8 cellular contexts compared by ENCODE assay signal in genomic region chr18:23502516-23503037, GRCh38. TPM values are rescaled to one million over a fixed set of nuclear protein-coding genes. Genes with fewer than 3 reads are reported as not detected.
A peak's percentile ranks its signal among the peaks of the same experiment; 100 is the strongest.
DNase-seq lines count a peak whose midpoint lies in the region; ATAC-seq and TF ChIP-seq lines count a peak whose summit lies in the region.

No MANE protein-coding gene starts in this region.

- H3K27me3 ChIP-seq in thoracic aorta (replicated peaks; ENCODE audit: insufficient read depth), result no peaks in the 10 kb centered on the region

- peak overlapping the region; percentile 96 for H3K27ac ChIP-seq in thoracic aorta

- H3K4me1 ChIP-seq in thoracic aorta (ENCODE audit: control insufficient read depth in 1 of 2, low read depth in 2 of 2), result peaks cover 16 to 43% of the 10 kb centered on the region in 2 donors

- H3K36me3 Mint-ChIP-seq in activated CD8-positive, alpha-beta memory T cell treated with anti-CD3 and anti-CD28 coated beads, Interleukin-2, amount 10 ng/mL, durations not matched to agents 7 days and 5 days, result peaks cover 15% of the 10 kb centered on the region
- peaks cover 9% of the 10 kb centered on the region for H3K36me3 Mint-ChIP-seq in activated naive CD8-positive, alpha-beta T cell treated with anti-CD3 and anti-CD28 coated beads, Interleukin-2, amount 10 ng/mL, durations not matched to agents 7 days and 5 days

- CTCF ChIA-PET in activated CD8-positive, alpha-beta memory T cell treated with anti-CD3 and anti-CD28 coated beads, Interleukin-2, amount 10 ng/mL, durations not matched to agents 7 days and 5 days (lab: Charles Lee), result interaction anchor here (1.3 to 6.2 kb wide), 2 partner anchors 13 to 15 kb away, joined by 3 to 33 read pairs; no protein-coding TSS in a partner anchor

- no peak for ATAC-seq in activated CD8-positive, alpha-beta memory T cell treated with anti-CD3 and anti-CD28 coated beads, Interleukin-2, amount 10 ng/mL, durations not matched to agents 7 days and 5 days
- no peak for ATAC-seq in activated naive CD8-positive, alpha-beta T cell treated with anti-CD3 and anti-CD28 coated beads, Interleukin-2, amount 10 ng/mL, durations not matched to agents 7 days and 5 days (ENCODE audit: low read depth)
- peak; percentile 47 for ATAC-seq in left colon
- no peak for ATAC-seq in thoracic aorta (ENCODE audit: insufficient number of reproducible peaks, low FRiP score, low read depth)
- ATAC-seq in GM18868 (IDR thresholded peaks at IDR 0.05; ENCODE audit: unreplicated experiment), result no peak
- ATAC-seq in HG03097 (IDR thresholded peaks at IDR 0.05; ENCODE audit: low FRiP score, unreplicated experiment), result no peak

- POLR2A ChIA-PET in activated naive CD8-positive, alpha-beta T cell treated with anti-CD3 and anti-CD28 coated beads, Interleukin-2, amount 10 ng/mL, durations not matched to agents 7 days and 5 days (lab: Charles Lee), result interaction anchor here (0.6 to 2.1 kb wide), 2 partner anchors 83 to 636 kb away, joined by 3 to 8 read pairs; partner anchors contain the start of gene CABYR

- H3K4me3 Mint-ChIP-seq in activated CD8-positive, alpha-beta memory T cell treated with anti-CD3 and anti-CD28 coated beads, Interleukin-2, amount 10 ng/mL, durations not matched to agents 7 days and 5 days, result peak overlapping the region; percentile 89
- peak overlapping the region; percentile 85 for H3K4me3 Mint-ChIP-seq in activated naive CD8-positive, alpha-beta T cell treated with anti-CD3 and anti-CD28 coated beads, Interleukin-2, amount 10 ng/mL, durations not matched to agents 7 days and 5 days

- no peaks in the 10 kb centered on the region for H3K36me3 ChIP-seq in thoracic aorta

- H3K9me3 Mint-ChIP-seq in activated CD8-positive, alpha-beta memory T cell treated with anti-CD3 and anti-CD28 coated beads, Interleukin-2, amount 10 ng/mL, durations not matched to agents 7 days and 5 days (ENCODE audit: low read depth), result no peaks in the 10 kb centered on the region
- no peaks in the 10 kb centered on the region for H3K9me3 Mint-ChIP-seq in activated naive CD8-positive, alpha-beta T cell treated with anti-CD3 and anti-CD28 coated beads, Interleukin-2, amount 10 ng/mL, durations not matched to agents 7 days and 5 days

- H3K4me1 Mint-ChIP-seq in activated CD8-positive, alpha-beta memory T cell treated with anti-CD3 and anti-CD28 coated beads, Interleukin-2, amount 10 ng/mL, durations not matched to agents 7 days and 5 days, result peaks cover 41% of the 10 kb centered on the region
- H3K4me1 Mint-ChIP-seq in activated naive CD8-positive, alpha-beta T cell treated with anti-CD3 and anti-CD28 coated beads, Interleukin-2, amount 10 ng/mL, durations not matched to agents 7 days and 5 days, result peaks cover 44% of the 10 kb centered on the region

- H3K27ac Mint-ChIP-seq in activated CD8-positive, alpha-beta memory T cell treated with anti-CD3 and anti-CD28 coated beads, Interleukin-2, amount 10 ng/mL, durations not matched to agents 7 days and 5 days, result peak overlapping the region; percentile 81
- peak overlapping the region; percentile 90 for H3K27ac Mint-ChIP-seq in activated naive CD8-positive, alpha-beta T cell treated with anti-CD3 and anti-CD28 coated beads, Interleukin-2, amount 10 ng/mL, durations not matched to agents 7 days and 5 days

- H3K9me3 ChIP-seq in thoracic aorta, result no peaks in the 10 kb centered on the region

- TF ChIP-seq CTCF in thoracic aorta (IDR thresholded peaks at IDR 0.05), result no peak

- DNase-seq in activated CD8-positive, alpha-beta memory T cell treated with anti-CD3 and anti-CD28 coated beads, Interleukin-2, amount 10 ng/mL, durations not matched to agents 7 days and 5 days, result no peak
- no peak for DNase-seq in activated CD8-positive, alpha-beta memory T cell treated with anti-CD3 and anti-CD28 coated beads, Interleukin-2, amount 50 U/mL, for 4 hours
- no peak for DNase-seq in activated naive CD8-positive, alpha-beta T cell treated with anti-CD3 and anti-CD28 coated beads, Interleukin-2, amount 10 ng/mL, durations not matched to agents 7 days and 5 days
- DNase-seq in left colon, result no peak
- DNase-seq in thoracic aorta (ENCODE audit: low spot score), result no peak
- DNase-seq in activated CD4-positive, CD25-positive, alpha-beta regulatory T cell treated with anti-CD3 and anti-CD28 coated beads, Interleukin-2, amount 50 U/mL, for 72 hours, result no peak

- no peaks in the 10 kb centered on the region for H3K27me3 Mint-ChIP-seq in activated CD8-positive, alpha-beta memory T cell treated with anti-CD3 and anti-CD28 coated beads, Interleukin-2, amount 10 ng/mL, durations not matched to agents 7 days and 5 days
- H3K27me3 Mint-ChIP-seq in activated naive CD8-positive, alpha-beta T cell treated with anti-CD3 and anti-CD28 coated beads, Interleukin-2, amount 10 ng/mL, durations not matched to agents 7 days and 5 days, result no peaks in the 10 kb centered on the region

- intact Hi-C loops in left colon (cut with DNase I, micrococcal nuclease), result no loop called here

- H3K4me3 ChIP-seq in thoracic aorta, result peak overlapping the region; percentile 95

RNA-seq across cellular contexts. Expression of gene RMC1, which starts 0.7 kb away (rescaled TPM):
- total RNA-seq in activated CD8-positive, alpha-beta memory T cell treated with anti-CD3 and anti-CD28 coated beads, Interleukin-2, amount 10 ng/mL, durations not matched to agents 7 days and 5 days, result 10 to 100 TPM; 48.7 to 51.7 TPM
- total RNA-seq in activated naive CD8-positive, alpha-beta T cell treated with anti-CD3 and anti-CD28 coated beads, Interleukin-2, amount 10 ng/mL, durations not matched to agents 7 days and 5 days, result 10 to 100 TPM; 55.8 to 58.3 TPM
- total RNA-seq in left colon (10 to 100 TPM; 28.5 to 33.5 TPM), thoracic aorta (10 to 100 TPM; 16.8 to 27.5 TPM)

RNA-seq across cellular contexts. Expression of gene RIOK3, which starts 49.5 kb away (rescaled TPM):
- total RNA-seq in activated CD8-positive, alpha-beta memory T cell treated with anti-CD3 and anti-CD28 coated beads, Interleukin-2, amount 10 ng/mL, durations not matched to agents 7 days and 5 days, result 10 to 100 TPM; 47.9 to 63.4 TPM
- 10 to 100 TPM; 62.8 to 72.6 TPM for total RNA-seq in activated naive CD8-positive, alpha-beta T cell treated with anti-CD3 and anti-CD28 coated beads, Interleukin-2, amount 10 ng/mL, durations not matched to agents 7 days and 5 days
- total RNA-seq in left colon (100 to 1,000 TPM; 172 to 181 TPM), thoracic aorta (10 to 100 TPM; 51.3 to 59.0 TPM)
